In genomic region chr6:131627724-131628682, GRCh38 we compare ENCODE assay signal across 8 cellular contexts. TPM values are rescaled to one million over a fixed set of nuclear protein-coding genes. Genes with fewer than 3 reads are reported as not detected.
A peak's percentile ranks its signal among the peaks of the same experiment; 100 is the strongest.
DNase-seq lines count a peak whose midpoint lies in the region; ATAC-seq and TF ChIP-seq lines count a peak whose summit lies in the region.

A gene with protein sequence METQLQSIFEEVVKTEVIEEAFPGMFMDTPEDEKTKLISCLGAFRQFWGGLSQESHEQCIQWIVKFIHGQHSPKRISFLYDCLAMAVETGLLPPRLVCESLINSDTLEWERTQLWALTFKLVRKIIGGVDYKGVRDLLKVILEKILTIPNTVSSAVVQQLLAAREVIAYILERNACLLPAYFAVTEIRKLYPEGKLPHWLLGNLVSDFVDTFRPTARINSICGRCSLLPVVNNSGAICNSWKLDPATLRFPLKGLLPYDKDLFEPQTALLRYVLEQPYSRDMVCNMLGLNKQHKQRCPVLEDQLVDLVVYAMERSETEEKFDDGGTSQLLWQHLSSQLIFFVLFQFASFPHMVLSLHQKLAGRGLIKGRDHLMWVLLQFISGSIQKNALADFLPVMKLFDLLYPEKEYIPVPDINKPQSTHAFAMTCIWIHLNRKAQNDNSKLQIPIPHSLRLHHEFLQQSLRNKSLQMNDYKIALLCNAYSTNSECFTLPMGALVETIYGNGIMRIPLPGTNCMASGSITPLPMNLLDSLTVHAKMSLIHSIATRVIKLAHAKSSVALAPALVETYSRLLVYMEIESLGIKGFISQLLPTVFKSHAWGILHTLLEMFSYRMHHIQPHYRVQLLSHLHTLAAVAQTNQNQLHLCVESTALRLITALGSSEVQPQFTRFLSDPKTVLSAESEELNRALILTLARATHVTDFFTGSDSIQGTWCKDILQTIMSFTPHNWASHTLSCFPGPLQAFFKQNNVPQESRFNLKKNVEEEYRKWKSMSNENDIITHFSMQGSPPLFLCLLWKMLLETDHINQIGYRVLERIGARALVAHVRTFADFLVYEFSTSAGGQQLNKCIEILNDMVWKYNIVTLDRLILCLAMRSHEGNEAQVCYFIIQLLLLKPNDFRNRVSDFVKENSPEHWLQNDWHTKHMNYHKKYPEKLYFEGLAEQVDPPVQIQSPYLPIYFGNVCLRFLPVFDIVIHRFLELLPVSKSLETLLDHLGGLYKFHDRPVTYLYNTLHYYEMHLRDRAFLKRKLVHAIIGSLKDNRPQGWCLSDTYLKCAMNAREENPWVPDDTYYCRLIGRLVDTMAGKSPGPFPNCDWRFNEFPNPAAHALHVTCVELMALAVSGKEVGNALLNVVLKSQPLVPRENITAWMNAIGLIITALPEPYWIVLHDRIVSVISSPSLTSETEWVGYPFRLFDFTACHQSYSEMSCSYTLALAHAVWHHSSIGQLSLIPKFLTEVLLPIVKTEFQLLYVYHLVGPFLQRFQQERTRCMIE (N-terminal part only) (minus strand): TSS chr6:131628242. CDS start chr6:131628049, 193 bp downstream.

- peak; percentile 84 for DNase-seq in NCI-H1092 (lab: John Stamatoyannopoulos, UW)
- DNase-seq in activated naive CD4-positive, alpha-beta T cell treated with anti-CD3 and anti-CD28 coated beads, Interleukin-2, amount 50 U/mL, for 72 hours (ENCODE audit: low spot score in 2 of 2), result peak; percentile 90 to 99
- DNase-seq in glomerular endothelial cell (ENCODE audit: extremely low read depth, low read depth, low spot score), result peak; percentile 63
- DNase-seq in omental fat pad (ENCODE audit: low spot score), result peak; percentile 77
- DNase-seq in testis, result peak; percentile 94

- peaks cover 21% of the 10 kb centered on the region for H3K4me1 ChIP-seq in testis

- peak within 1 kb of the TSS; percentile 31 to 82 for H3K27ac ChIP-seq in testis

- H3K9me3 Mint-ChIP-seq in activated naive CD4-positive, alpha-beta T cell treated with anti-CD3 and anti-CD28 coated beads, Interleukin-2, amount 50 U/mL, for 72 hours, result no peaks in the 10 kb centered on the region

- ATAC-seq in HG02610 (IDR thresholded peaks at IDR 0.05; ENCODE audit: unreplicated experiment), result peak; percentile 95
- peak; percentile 99 for ATAC-seq in SK-N-SH treated with all-trans-retinoic acid at 6 μM for 48 hours
- ATAC-seq in activated naive CD4-positive, alpha-beta T cell treated with anti-CD3 and anti-CD28 coated beads, Interleukin-2, amount 50 U/mL, for 72 hours, result peak; percentile 80 to 92
- peak; percentile 98 for ATAC-seq in omental fat pad (ENCODE audit: low FRiP score)

- H3K36me3 ChIP-seq in testis (ENCODE audit: low read depth, missing control alignments), result no peaks in the 10 kb centered on the region

- H3K4me3 ChIP-seq in testis, result peak within 1 kb of the TSS; percentile 76 to 88

- peak; percentile 57 for TF ChIP-seq POLR2A in GM10847 (IDR thresholded peaks at IDR 0.05; ENCODE audit: extremely low read depth, insufficient read length)
- TF ChIP-seq POLR2A in testis (IDR thresholded peaks at IDR 0.05), result no peak

- TF ChIP-seq CTCF in omental fat pad (IDR thresholded peaks at IDR 0.05), result peak in 2 of 3 donors; percentile 4 to 75
- TF ChIP-seq CTCF in testis (IDR thresholded peaks at IDR 0.05), result peak; percentile 85 to 89 (median 89)

- intact Hi-C loops in testis (cut with DNase I; ENCODE audit: low total_unique reads), result no loop called here

- peaks cover 5 to 7% of the 10 kb centered on the region in 2 donors for H3K36me3 Mint-ChIP-seq in activated naive CD4-positive, alpha-beta T cell treated with anti-CD3 and anti-CD28 coated beads, Interleukin-2, amount 50 U/mL, for 72 hours

- 0% methylated on average over 30 to 53 of the region's 53 CpGs for WGBS in testis, 2 donors

- no peaks in the 10 kb centered on the region for H3K27me3 ChIP-seq in testis

- H3K9me3 ChIP-seq in testis, result no peaks in the 10 kb centered on the region

- H3K27ac Mint-ChIP-seq in activated naive CD4-positive, alpha-beta T cell treated with anti-CD3 and anti-CD28 coated beads, Interleukin-2, amount 50 U/mL, for 72 hours, result peak within 1 kb of the TSS; percentile 93 to 99

TF ChIP-seq in SK-N-SH treated with all-trans-retinoic acid at 6 μM for 48 hours, 23 proteins besides CTCF, POLR2A, EP300 and RAD21 (continues in another document):
- no peak for TF ChIP-seq SNAI2 (CRISPR knock-in tag; IDR thresholded peaks at IDR 0.05)
- TF ChIP-seq CSDC2 (CRISPR knock-in tag; IDR thresholded peaks at IDR 0.05), result peak; percentile 64; the same call in 1 of the 2 replicates
- no peak for TF ChIP-seq RARB (CRISPR knock-in tag; IDR thresholded peaks at IDR 0.05)
- TF ChIP-seq, protein P1, sequence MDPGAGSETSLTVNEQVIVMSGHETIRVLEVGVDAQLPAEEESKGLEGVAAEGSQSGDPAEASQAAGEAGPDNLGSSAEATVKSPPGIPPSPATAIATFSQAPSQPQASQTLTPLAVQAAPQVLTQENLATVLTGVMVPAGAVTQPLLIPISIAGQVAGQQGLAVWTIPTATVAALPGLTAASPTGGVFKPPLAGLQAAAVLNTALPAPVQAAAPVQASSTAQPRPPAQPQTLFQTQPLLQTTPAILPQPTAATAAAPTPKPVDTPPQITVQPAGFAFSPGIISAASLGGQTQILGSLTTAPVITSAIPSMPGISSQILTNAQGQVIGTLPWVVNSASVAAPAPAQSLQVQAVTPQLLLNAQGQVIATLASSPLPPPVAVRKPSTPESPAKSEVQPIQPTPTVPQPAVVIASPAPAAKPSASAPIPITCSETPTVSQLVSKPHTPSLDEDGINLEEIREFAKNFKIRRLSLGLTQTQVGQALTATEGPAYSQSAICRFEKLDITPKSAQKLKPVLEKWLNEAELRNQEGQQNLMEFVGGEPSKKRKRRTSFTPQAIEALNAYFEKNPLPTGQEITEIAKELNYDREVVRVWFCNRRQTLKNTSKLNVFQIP (CRISPR knock-in tag; IDR thresholded peaks at IDR 0.05; ENCODE audit: borderline replicate concordance, low read depth), result 0 out of 2 replicates have a peak, but pooled peaks have one; percentile 65
- TF ChIP-seq ZC3H10 (CRISPR knock-in tag; IDR thresholded peaks at IDR 0.05), result no peak
- TF ChIP-seq, protein P2, sequence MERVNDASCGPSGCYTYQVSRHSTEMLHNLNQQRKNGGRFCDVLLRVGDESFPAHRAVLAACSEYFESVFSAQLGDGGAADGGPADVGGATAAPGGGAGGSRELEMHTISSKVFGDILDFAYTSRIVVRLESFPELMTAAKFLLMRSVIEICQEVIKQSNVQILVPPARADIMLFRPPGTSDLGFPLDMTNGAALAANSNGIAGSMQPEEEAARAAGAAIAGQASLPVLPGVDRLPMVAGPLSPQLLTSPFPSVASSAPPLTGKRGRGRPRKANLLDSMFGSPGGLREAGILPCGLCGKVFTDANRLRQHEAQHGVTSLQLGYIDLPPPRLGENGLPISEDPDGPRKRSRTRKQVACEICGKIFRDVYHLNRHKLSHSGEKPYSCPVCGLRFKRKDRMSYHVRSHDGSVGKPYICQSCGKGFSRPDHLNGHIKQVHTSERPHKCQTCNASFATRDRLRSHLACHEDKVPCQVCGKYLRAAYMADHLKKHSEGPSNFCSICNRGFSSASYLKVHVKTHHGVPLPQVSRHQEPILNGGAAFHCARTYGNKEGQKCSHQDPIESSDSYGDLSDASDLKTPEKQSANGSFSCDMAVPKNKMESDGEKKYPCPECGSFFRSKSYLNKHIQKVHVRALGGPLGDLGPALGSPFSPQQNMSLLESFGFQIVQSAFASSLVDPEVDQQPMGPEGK (CRISPR knock-in tag; IDR thresholded peaks at IDR 0.05; ENCODE audit: borderline replicate concordance), result no peak
- TF ChIP-seq ARNTL (CRISPR knock-in tag; IDR thresholded peaks at IDR 0.05; ENCODE audit: borderline replicate concordance, low read depth), result no peak
- no peak for TF ChIP-seq TCF4 (CRISPR knock-in tag; IDR thresholded peaks at IDR 0.05; ENCODE audit: borderline replicate concordance)
- no peak for TF ChIP-seq OSR1 (CRISPR knock-in tag; IDR thresholded peaks at IDR 0.05)
- no peak for TF ChIP-seq ZNF8 (CRISPR knock-in tag; IDR thresholded peaks at IDR 0.05)
- TF ChIP-seq ZNF70 (CRISPR knock-in tag; IDR thresholded peaks at IDR 0.05), result no peak
- TF ChIP-seq GLIS3 (CRISPR knock-in tag; IDR thresholded peaks at IDR 0.05), result no peak
- peak; percentile 59; the same call in 1 of the 2 replicates for TF ChIP-seq ZFP3 (CRISPR knock-in tag; IDR thresholded peaks at IDR 0.05)
- TF ChIP-seq, protein P3, sequence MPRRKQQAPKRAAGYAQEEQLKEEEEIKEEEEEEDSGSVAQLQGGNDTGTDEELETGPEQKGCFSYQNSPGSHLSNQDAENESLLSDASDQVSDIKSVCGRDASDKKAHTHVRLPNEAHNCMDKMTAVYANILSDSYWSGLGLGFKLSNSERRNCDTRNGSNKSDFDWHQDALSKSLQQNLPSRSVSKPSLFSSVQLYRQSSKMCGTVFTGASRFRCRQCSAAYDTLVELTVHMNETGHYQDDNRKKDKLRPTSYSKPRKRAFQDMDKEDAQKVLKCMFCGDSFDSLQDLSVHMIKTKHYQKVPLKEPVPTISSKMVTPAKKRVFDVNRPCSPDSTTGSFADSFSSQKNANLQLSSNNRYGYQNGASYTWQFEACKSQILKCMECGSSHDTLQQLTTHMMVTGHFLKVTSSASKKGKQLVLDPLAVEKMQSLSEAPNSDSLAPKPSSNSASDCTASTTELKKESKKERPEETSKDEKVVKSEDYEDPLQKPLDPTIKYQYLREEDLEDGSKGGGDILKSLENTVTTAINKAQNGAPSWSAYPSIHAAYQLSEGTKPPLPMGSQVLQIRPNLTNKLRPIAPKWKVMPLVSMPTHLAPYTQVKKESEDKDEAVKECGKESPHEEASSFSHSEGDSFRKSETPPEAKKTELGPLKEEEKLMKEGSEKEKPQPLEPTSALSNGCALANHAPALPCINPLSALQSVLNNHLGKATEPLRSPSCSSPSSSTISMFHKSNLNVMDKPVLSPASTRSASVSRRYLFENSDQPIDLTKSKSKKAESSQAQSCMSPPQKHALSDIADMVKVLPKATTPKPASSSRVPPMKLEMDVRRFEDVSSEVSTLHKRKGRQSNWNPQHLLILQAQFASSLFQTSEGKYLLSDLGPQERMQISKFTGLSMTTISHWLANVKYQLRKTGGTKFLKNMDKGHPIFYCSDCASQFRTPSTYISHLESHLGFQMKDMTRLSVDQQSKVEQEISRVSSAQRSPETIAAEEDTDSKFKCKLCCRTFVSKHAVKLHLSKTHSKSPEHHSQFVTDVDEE (CRISPR knock-in tag; IDR thresholded peaks at IDR 0.05), result peak; percentile 81
- TF ChIP-seq BACH2 (CRISPR knock-in tag; IDR thresholded peaks at IDR 0.05; ENCODE audit: borderline replicate concordance), result no peak
- no peak for TF ChIP-seq ZNF565 (CRISPR knock-in tag; conservative IDR thresholded peaks at IDR 0.05; ENCODE audit: low read depth)
- TF ChIP-seq ISL1 (CRISPR knock-in tag; IDR thresholded peaks at IDR 0.05), result no peak
- TF ChIP-seq ESRRG (CRISPR knock-in tag; IDR thresholded peaks at IDR 0.05), result no peak

RNA-seq across cellular contexts. Expression of the gene that starts here (rescaled TPM):
- 10 to 100 TPM; 22.8 to 24.3 TPM for total RNA-seq in activated naive CD4-positive, alpha-beta T cell treated with anti-CD3 and anti-CD28 coated beads, Interleukin-2, amount 50 U/mL, for 72 hours
- total RNA-seq in glomerular endothelial cell, result 19.0 and 20.9 TPM in 2 replicates
- 10 to 100 TPM; 19.3 to 41.1 (median 21.9) TPM for total RNA-seq in omental fat pad
- total RNA-seq in testis, result 10 to 100 TPM; 39.8 to 42.1 TPM
- 24.4 TPM for polyA plus RNA-seq in testis (ENCODE audit: insufficient read depth, low read depth, low replicate concordance)

Comparison
In these comparisons a context has a peak if more than half of its experiments do, and no peak if none do; other contexts are left out.
1. Peak in every context shown above with its lines: DNase-seq, ATAC-seq, H3K4me3 ChIP-seq and H3K27ac ChIP-seq.